In the genomic region with DNA sequence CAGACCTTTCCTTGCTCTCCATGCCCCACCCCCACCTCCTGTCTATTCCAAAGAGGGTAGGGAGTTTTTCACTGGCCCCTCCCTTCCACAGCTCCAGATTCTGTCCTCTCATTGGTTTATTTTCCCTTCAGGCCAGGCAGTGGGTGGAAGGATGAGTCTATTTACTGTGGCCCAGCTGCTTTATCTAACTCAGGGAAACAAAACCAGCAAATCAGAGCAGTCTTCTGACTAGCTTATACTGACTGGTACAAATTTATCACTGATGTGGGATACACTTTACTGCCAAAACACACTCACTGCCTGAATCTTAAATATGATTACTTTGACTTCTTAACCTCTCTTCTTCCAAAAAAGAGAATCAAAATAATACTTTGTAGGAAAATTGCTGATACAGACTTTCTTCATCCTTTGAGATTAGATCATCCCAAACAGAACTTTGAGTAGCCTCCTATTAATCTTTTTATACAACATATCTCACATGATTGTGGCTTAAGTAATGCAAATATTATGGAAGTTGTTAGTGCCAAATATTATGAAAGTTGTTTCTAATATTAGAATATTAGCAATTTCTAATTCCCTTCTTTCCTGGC, we compare ENCODE assay signal across 30 cellular contexts.
DNase-seq lines count a peak whose midpoint lies in the region; ATAC-seq, FAIRE-seq and TF ChIP-seq lines count a peak whose summit lies in the region.
"Had no signal": no experiment of that assay in that cellular context is flagged by ENCODE, and none has a peak within 500 bp of the region (broad histone marks: within the 10 kb centered on the region; RNA-seq: fewer than 3 reads in every experiment).

No MANE protein-coding gene starts in this region.

- peak; percentile 55 for FAIRE-seq in astrocyte (lab: Jason Lieb, UNC)
- FAIRE-seq: A204.1, GM12892, GM18507 had no signal

- no peaks in the 10 kb centered on the region for H4K20me1 ChIP-seq in astrocyte (ENCODE audit: insufficient read depth, low read length)

- peak; percentile 37 for DNase-seq in H7
- no peak for DNase-seq in astrocyte (ENCODE audit: low read depth)
- peak; percentile 13 for DNase-seq in glutamatergic neuron
- DNase-seq in left lung, result no peak
- DNase-seq in central memory CD4-positive, alpha-beta T cell, result no peak
- no peak for DNase-seq in cerebellar cortex (ENCODE audit: low spot score)
- no peak for DNase-seq in right lobe of liver
- no peak for DNase-seq in NCI-H1694 treated with DMSO at 0.1 percent for 48 hours (lab: John Stamatoyannopoulos, UW)
- DNase-seq: AML-193; C1 segment of cervical spinal cord; CD4-positive, alpha-beta memory T cell; COR-L47; DMS 273 treated with DMSO at 0.1 percent for 48 hours; DMS79; EL; GF-D8; MV-4-11; NCI-H1105; NCI-H1436 treated with DMSO at 0.1 percent for 48 hours; NCI-H1930; NCI-H2107; NCI-H446 treated with DMSO at 0.1 percent for 48 hours; NCI-H526; PC-9; Right ventricle myocardium superior; RPMI8226 had no signal

- H3K4me3 ChIP-seq in H7 (ENCODE audit: insufficient read depth, low read depth, low read length) (no peak overlapping the region), astrocyte (ENCODE audit: insufficient read depth, low read depth, low read length) (no peak overlapping the region), left lung (no peak overlapping the region), right lobe of liver (no peak overlapping the region)
- H3K4me3 ChIP-seq: PC-9, SJSA1 had no signal

- H3K27ac Mint-ChIP-seq in astrocyte (ENCODE audit: unreplicated experiment) (no peak overlapping the region), glutamatergic neuron (ENCODE audit: unreplicated experiment) (no peak overlapping the region)
- H3K27ac Mint-ChIP-seq: CD4-positive, alpha-beta memory T cell had no signal

- no peaks in the 10 kb centered on the region for H3K4me1 ChIP-seq in astrocyte (ENCODE audit: insufficient read depth, low read length)
- H3K4me1 ChIP-seq in left lung, result no peaks in the 10 kb centered on the region
- no peaks in the 10 kb centered on the region for H3K4me1 ChIP-seq in right lobe of liver

- TF ChIP-seq CTCF in astrocyte (IDR thresholded peaks at IDR 0.05; ENCODE audit: insufficient read depth, low read depth, low read length) (no peak), glutamatergic neuron (IDR thresholded peaks at IDR 0.05; ENCODE audit: partially characterized antibody, unreplicated experiment) (no peak), left lung (IDR thresholded peaks at IDR 0.05) (no peak), right lobe of liver (IDR thresholded peaks at IDR 0.05) (no peak)

- no peaks in the 10 kb centered on the region for H3K27me3 ChIP-seq in H7 (ENCODE audit: control insufficient read depth, insufficient read depth, low read length)
- no peaks in the 10 kb centered on the region for H3K27me3 ChIP-seq in astrocyte (ENCODE audit: insufficient read depth, low read length)
- H3K27me3 ChIP-seq in left lung, result no peaks in the 10 kb centered on the region
- H3K27me3 ChIP-seq in right lobe of liver, result no peaks in the 10 kb centered on the region
- H3K27me3 ChIP-seq: SJSA1 had no signal

- H3K9me3 Mint-ChIP-seq in astrocyte (ENCODE audit: unreplicated experiment), result no peaks in the 10 kb centered on the region
- H3K9me3 Mint-ChIP-seq in glutamatergic neuron (ENCODE audit: unreplicated experiment), result peaks cover 5% of the 10 kb centered on the region

- no peak overlapping the region for H2AFZ ChIP-seq in astrocyte (ENCODE audit: low read depth, low read length)
- H2AFZ ChIP-seq: PC-9 had no signal

- H3K4me3 Mint-ChIP-seq in astrocyte (ENCODE audit: unreplicated experiment), result no peak overlapping the region
- H3K4me3 Mint-ChIP-seq in glutamatergic neuron (ENCODE audit: unreplicated experiment), result no peak overlapping the region
- H3K4me3 Mint-ChIP-seq: CD4-positive, alpha-beta memory T cell had no signal

- H3K36me3 Mint-ChIP-seq in astrocyte (ENCODE audit: low read depth, unreplicated experiment) (peaks cover 3% of the 10 kb centered on the region), glutamatergic neuron (ENCODE audit: unreplicated experiment) (no peaks in the 10 kb centered on the region)
- H3K36me3 Mint-ChIP-seq: CD4-positive, alpha-beta memory T cell had no signal

- H3K9me3 ChIP-seq in astrocyte (ENCODE audit: insufficient read depth, low read depth, low read length) (no peaks in the 10 kb centered on the region), left lung (no peaks in the 10 kb centered on the region), right lobe of liver (no peaks in the 10 kb centered on the region)
- H3K9me3 ChIP-seq: SJSA1 had no signal

- no peak overlapping the region for H3K9ac ChIP-seq in astrocyte (ENCODE audit: low read length)

- intact Hi-C loops in left lung (cut with DNase I) (no loop called here), right lobe of liver (cut with DNase I) (no loop called here)

- no peak for TF ChIP-seq POLR2A in right lobe of liver (IDR thresholded peaks at IDR 0.05)

- H3K27ac ChIP-seq in astrocyte (ENCODE audit: low read depth, low read length), result no peak overlapping the region
- H3K27ac ChIP-seq in left lung, result no peak overlapping the region
- no peak overlapping the region for H3K27ac ChIP-seq in right lobe of liver
- H3K27ac ChIP-seq: PC-9, SJSA1 had no signal

- peaks cover 11% of the 10 kb centered on the region for H3K4me1 Mint-ChIP-seq in astrocyte (ENCODE audit: low read depth, unreplicated experiment)
- peaks cover 8% of the 10 kb centered on the region for H3K4me1 Mint-ChIP-seq in glutamatergic neuron (ENCODE audit: low read depth, unreplicated experiment)
- H3K4me1 Mint-ChIP-seq: CD4-positive, alpha-beta memory T cell had no signal

- no peak overlapping the region for H3K4me2 ChIP-seq in astrocyte (ENCODE audit: low read length)
- H3K4me2 ChIP-seq: PC-9 had no signal

- peaks cover 2% of the 10 kb centered on the region for H3K27me3 Mint-ChIP-seq in astrocyte (ENCODE audit: low read depth, unreplicated experiment)
- H3K27me3 Mint-ChIP-seq in glutamatergic neuron (ENCODE audit: unreplicated experiment), result no peaks in the 10 kb centered on the region
- H3K27me3 Mint-ChIP-seq: CD4-positive, alpha-beta memory T cell had no signal

- ATAC-seq in left lung (peak; percentile 42), right lobe of liver (no peak)

- H3K36me3 ChIP-seq in H7 (replicated peaks; ENCODE audit: control insufficient read depth, insufficient read depth, low read length) (no peaks in the 10 kb centered on the region), astrocyte (ENCODE audit: insufficient read depth, low read length) (no peaks in the 10 kb centered on the region), left lung (no peaks in the 10 kb centered on the region), right lobe of liver (no peaks in the 10 kb centered on the region)
- H3K36me3 ChIP-seq: SJSA1 had no signal

- no peaks in the 10 kb centered on the region for H3K79me2 ChIP-seq in astrocyte (ENCODE audit: insufficient read depth, low read length)

Comparison
In these comparisons a context has a peak if more than half of its experiments do, and no peak if none do; other contexts are left out.
1. DNase-seq: peak in H7 (single experiment) and glutamatergic neuron (single experiment); none in astrocyte (single experiment), left lung (0 of 2), central memory CD4-positive, alpha-beta T cell (single experiment), cerebellar cortex (single experiment), right lobe of liver (0 of 3) and NCI-H1694 treated with DMSO at 0.1 percent for 48 hours (single experiment).